ENCODE assay signal across 31 cellular contexts in genomic region chr1:30042438-30043147, GRCh38.
"Had no signal": no experiment of that assay in that cellular context is flagged by ENCODE, and none has a peak within 500 bp of the region (broad histone marks: within the 10 kb centered on the region; RNA-seq: fewer than 3 reads in every experiment).

No MANE protein-coding gene starts in this region.

- DNase-seq: activated CD4-positive, alpha-beta T cell treated with anti-CD3 and anti-CD28 coated beads for 36 hours; activated CD4-positive, alpha-beta T cell treated with anti-CD3 and anti-CD28 coated beads, Interleukin-2, amount 50 U/mL, for 4 hours; activated CD4-positive, CD25-positive, alpha-beta regulatory T cell; activated gamma-delta T cell treated with Interleukin-2 at 50 U/mL for 16 hours; activated naive CD4-positive, alpha-beta T cell treated with anti-CD3 and anti-CD28 coated beads, Interleukin-2, amount 50 U/mL, for 16 hours; activated T-cell treated with anti-CD3 and anti-CD28 coated beads, Interleukin-2, amount 50 U/mL, for 24 hours; amniotic stem cell; dermis blood vessel endothelial cell; effector CD8-positive, alpha-beta T cell; erythroblast; hippocampal formation; kidney; mesendoderm; mucosa of descending colon; nephron progenitor cell; pancreas; retina; sigmoid colon; small intestine; stimulated activated CD4-positive, alpha-beta T cell treated with anti-CD3 and anti-CD28 coated beads, Interleukin-1b, Interleukin-23, amount 100 ng/mL, for 48 hours; stimulated activated CD4-positive, alpha-beta T cell treated with anti-CD3 and anti-CD28 coated beads, Interleukin-4, amount 100 ng/mL, for 4 hours; stimulated activated CD8-positive, alpha-beta memory T cell treated with anti-CD3 and anti-CD28 coated beads, Interleukin-4, amount 100 ng/mL, for 48 hours; stomach; T-helper 1 cell; transverse colon had no signal

- H3K4me1 ChIP-seq: pancreas, prostate gland, sigmoid colon, stomach, suprapubic skin had no signal

- H3K4me3 ChIP-seq: lung, mucosa of descending colon, pancreas, prostate gland, sigmoid colon, stomach, suprapubic skin, transverse colon had no signal

- H3K36me3 ChIP-seq: pancreas, prostate gland, sigmoid colon, stomach, suprapubic skin, transverse colon had no signal

- H3K27ac ChIP-seq: pancreas, prostate gland, sigmoid colon, stomach, suprapubic skin, transverse colon had no signal

- H3K9me3 Mint-ChIP-seq: activated T-cell treated with anti-CD3 and anti-CD28 coated beads, Interleukin-2, amount 50 U/mL, for 24 hours; central memory CD8-positive, alpha-beta T cell; T-helper 2 cell treated with Interferon-gamma antibody and Interleukin-4, amounts not matched to agents 5 μg/mL and 100 μg/mL, for 36 hours had no signal

- H3K36me3 Mint-ChIP-seq: stimulated activated memory B cell treated with anti-CD40 and anti-IgM and Interleukin-4, amounts not matched to agents 10 μg/mL and 1 μg/mL and 100 μg/mL, for 72 hours had no signal

- H3K4me3 Mint-ChIP-seq: activated CD4-positive, alpha-beta T cell treated with anti-CD3 and anti-CD28 coated beads for 36 hours; activated T-cell treated with anti-CD3 and anti-CD28 coated beads, Interleukin-2, amount 50 U/mL, for 24 hours; nephron progenitor cell; stimulated activated memory B cell treated with anti-CD40 and anti-IgM and Interleukin-4, amounts not matched to agents 10 μg/mL and 1 μg/mL and 100 μg/mL, for 72 hours; T-helper 2 cell treated with Interferon-gamma antibody and Interleukin-4, amounts not matched to agents 5 μg/mL and 100 μg/mL, for 36 hours had no signal

- H3K27me3 ChIP-seq: pancreas, transverse colon had no signal

- H3K27ac Mint-ChIP-seq: activated CD4-positive, alpha-beta T cell treated with anti-CD3 and anti-CD28 coated beads for 36 hours; activated T-cell treated with anti-CD3 and anti-CD28 coated beads, Interleukin-2, amount 50 U/mL, for 24 hours; nephron progenitor cell; stimulated activated memory B cell treated with anti-CD40 and anti-IgM and Interleukin-4, amounts not matched to agents 10 μg/mL and 1 μg/mL and 100 μg/mL, for 72 hours; T-helper 2 cell treated with Interferon-gamma antibody and Interleukin-4, amounts not matched to agents 5 μg/mL and 100 μg/mL, for 36 hours had no signal

- H3K4me1 Mint-ChIP-seq: activated CD4-positive, alpha-beta T cell treated with anti-CD3 and anti-CD28 coated beads for 36 hours; stimulated activated memory B cell treated with anti-CD40 and anti-IgM and Interleukin-4, amounts not matched to agents 10 μg/mL and 1 μg/mL and 100 μg/mL, for 72 hours had no signal

- H3K9me3 ChIP-seq: mucosa of descending colon, pancreas, prostate gland, sigmoid colon, suprapubic skin, transverse colon had no signal

- ATAC-seq: activated CD4-positive, alpha-beta T cell treated with anti-CD3 and anti-CD28 coated beads for 36 hours; mucosa of descending colon; pancreas; stimulated activated memory B cell treated with anti-CD40 and anti-IgM and Interleukin-4, amounts not matched to agents 10 μg/mL and 1 μg/mL and 100 μg/mL, for 72 hours had no signal
